Comparison of ENCODE assay signal across 1 cellular context in the genomic region with DNA sequence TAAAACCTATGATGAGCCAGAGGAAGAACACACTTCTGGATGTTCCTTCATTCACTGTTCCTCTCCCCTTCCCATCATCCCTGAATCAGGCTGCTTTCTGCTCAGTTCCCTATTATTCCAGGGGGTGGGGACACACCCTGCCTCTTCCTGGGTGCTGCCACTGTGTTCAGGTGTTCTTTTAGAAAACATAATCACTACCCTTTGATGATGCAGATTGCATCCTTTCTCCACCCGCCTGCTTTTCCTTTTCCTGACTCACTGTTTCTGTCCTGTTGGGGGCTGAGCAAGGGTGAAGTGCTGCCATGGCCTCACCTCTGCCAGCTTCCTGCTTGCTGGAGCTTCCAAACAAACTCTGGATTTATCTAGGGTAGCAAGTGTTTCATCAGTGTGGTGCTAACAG.
TF ChIP-seq lines count a peak whose summit lies in the region.

No MANE protein-coding gene starts in this region.

TF ChIP-seq in WTC11, 78 proteins besides CTCF, POLR2A, EP300 and RAD21 (continued from another document):
- TF ChIP-seq, protein P1, sequence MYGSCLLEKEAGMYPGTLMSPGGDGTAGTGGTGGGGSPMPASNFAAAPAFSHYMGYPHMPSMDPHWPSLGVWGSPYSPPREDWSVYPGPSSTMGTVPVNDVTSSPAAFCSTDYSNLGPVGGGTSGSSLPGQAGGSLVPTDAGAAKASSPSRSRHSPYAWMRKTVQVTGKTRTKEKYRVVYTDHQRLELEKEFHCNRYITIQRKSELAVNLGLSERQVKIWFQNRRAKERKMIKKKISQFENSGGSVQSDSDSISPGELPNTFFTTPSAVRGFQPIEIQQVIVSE (CRISPR knock-in tag; IDR thresholded peaks at IDR 0.05; ENCODE audit: borderline replicate concordance) = no peak
- no peak for TF ChIP-seq TP53 (CRISPR knock-in tag; IDR thresholded peaks at IDR 0.05)
- TF ChIP-seq, protein P2, sequence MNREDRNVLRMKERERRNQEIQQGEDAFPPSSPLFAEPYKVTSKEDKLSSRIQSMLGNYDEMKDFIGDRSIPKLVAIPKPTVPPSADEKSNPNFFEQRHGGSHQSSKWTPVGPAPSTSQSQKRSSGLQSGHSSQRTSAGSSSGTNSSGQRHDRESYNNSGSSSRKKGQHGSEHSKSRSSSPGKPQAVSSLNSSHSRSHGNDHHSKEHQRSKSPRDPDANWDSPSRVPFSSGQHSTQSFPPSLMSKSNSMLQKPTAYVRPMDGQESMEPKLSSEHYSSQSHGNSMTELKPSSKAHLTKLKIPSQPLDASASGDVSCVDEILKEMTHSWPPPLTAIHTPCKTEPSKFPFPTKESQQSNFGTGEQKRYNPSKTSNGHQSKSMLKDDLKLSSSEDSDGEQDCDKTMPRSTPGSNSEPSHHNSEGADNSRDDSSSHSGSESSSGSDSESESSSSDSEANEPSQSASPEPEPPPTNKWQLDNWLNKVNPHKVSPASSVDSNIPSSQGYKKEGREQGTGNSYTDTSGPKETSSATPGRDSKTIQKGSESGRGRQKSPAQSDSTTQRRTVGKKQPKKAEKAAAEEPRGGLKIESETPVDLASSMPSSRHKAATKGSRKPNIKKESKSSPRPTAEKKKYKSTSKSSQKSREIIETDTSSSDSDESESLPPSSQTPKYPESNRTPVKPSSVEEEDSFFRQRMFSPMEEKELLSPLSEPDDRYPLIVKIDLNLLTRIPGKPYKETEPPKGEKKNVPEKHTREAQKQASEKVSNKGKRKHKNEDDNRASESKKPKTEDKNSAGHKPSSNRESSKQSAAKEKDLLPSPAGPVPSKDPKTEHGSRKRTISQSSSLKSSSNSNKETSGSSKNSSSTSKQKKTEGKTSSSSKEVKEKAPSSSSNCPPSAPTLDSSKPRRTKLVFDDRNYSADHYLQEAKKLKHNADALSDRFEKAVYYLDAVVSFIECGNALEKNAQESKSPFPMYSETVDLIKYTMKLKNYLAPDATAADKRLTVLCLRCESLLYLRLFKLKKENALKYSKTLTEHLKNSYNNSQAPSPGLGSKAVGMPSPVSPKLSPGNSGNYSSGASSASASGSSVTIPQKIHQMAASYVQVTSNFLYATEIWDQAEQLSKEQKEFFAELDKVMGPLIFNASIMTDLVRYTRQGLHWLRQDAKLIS (CRISPR knock-in tag; IDR thresholded peaks at IDR 0.05; ENCODE audit: borderline replicate concordance) = no peak
- TF ChIP-seq, protein P3, sequence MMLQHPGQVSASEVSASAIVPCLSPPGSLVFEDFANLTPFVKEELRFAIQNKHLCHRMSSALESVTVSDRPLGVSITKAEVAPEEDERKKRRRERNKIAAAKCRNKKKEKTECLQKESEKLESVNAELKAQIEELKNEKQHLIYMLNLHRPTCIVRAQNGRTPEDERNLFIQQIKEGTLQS (CRISPR knock-in tag; conservative IDR thresholded peaks at IDR 0.05) = no peak
- no peak for TF ChIP-seq SMAD3 (CRISPR knock-in tag; IDR thresholded peaks at IDR 0.05; ENCODE audit: borderline replicate concordance)
- TF ChIP-seq JUN (CRISPR knock-in tag; IDR thresholded peaks at IDR 0.05) = no peak
- TF ChIP-seq, protein P4, sequence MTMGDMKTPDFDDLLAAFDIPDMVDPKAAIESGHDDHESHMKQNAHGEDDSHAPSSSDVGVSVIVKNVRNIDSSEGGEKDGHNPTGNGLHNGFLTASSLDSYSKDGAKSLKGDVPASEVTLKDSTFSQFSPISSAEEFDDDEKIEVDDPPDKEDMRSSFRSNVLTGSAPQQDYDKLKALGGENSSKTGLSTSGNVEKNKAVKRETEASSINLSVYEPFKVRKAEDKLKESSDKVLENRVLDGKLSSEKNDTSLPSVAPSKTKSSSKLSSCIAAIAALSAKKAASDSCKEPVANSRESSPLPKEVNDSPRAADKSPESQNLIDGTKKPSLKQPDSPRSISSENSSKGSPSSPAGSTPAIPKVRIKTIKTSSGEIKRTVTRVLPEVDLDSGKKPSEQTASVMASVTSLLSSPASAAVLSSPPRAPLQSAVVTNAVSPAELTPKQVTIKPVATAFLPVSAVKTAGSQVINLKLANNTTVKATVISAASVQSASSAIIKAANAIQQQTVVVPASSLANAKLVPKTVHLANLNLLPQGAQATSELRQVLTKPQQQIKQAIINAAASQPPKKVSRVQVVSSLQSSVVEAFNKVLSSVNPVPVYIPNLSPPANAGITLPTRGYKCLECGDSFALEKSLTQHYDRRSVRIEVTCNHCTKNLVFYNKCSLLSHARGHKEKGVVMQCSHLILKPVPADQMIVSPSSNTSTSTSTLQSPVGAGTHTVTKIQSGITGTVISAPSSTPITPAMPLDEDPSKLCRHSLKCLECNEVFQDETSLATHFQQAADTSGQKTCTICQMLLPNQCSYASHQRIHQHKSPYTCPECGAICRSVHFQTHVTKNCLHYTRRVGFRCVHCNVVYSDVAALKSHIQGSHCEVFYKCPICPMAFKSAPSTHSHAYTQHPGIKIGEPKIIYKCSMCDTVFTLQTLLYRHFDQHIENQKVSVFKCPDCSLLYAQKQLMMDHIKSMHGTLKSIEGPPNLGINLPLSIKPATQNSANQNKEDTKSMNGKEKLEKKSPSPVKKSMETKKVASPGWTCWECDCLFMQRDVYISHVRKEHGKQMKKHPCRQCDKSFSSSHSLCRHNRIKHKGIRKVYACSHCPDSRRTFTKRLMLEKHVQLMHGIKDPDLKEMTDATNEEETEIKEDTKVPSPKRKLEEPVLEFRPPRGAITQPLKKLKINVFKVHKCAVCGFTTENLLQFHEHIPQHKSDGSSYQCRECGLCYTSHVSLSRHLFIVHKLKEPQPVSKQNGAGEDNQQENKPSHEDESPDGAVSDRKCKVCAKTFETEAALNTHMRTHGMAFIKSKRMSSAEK (CRISPR knock-in tag; IDR thresholded peaks at IDR 0.05; ENCODE audit: borderline replicate concordance) = no peak
